ENCODE assay signal across 9 cellular contexts in genomic region chrX:130810561-130810960, GRCh38.
"Had no signal": no experiment of that assay in that cellular context is flagged by ENCODE, and none has a peak within 500 bp of the region (broad histone marks: within the 10 kb centered on the region; RNA-seq: fewer than 3 reads in every experiment).

No MANE protein-coding gene starts in this region.

- H3K4me3 Mint-ChIP-seq: H9, HFFc6, IgD-negative memory B cell had no signal

- FAIRE-seq: H54, HepG2 had no signal

- H3K27ac Mint-ChIP-seq: HFFc6, IgD-negative memory B cell had no signal

- H3K4me3 ChIP-seq: GM23248 had no signal

- H3K27me3 Mint-ChIP-seq: IgD-negative memory B cell had no signal

- H3K9ac ChIP-seq: GM23248 had no signal

- H2AFZ ChIP-seq: GM23248 had no signal

- DNase-seq: GM23248, GOT3, H9, HCEC 1CT, HFFc6 had no signal

- H3K27ac ChIP-seq: GM23248, HL-60 had no signal

- H3K9me3 Mint-ChIP-seq: HFFc6 had no signal
